ENCODE assay signal across 1 cellular context in the genomic region with DNA sequence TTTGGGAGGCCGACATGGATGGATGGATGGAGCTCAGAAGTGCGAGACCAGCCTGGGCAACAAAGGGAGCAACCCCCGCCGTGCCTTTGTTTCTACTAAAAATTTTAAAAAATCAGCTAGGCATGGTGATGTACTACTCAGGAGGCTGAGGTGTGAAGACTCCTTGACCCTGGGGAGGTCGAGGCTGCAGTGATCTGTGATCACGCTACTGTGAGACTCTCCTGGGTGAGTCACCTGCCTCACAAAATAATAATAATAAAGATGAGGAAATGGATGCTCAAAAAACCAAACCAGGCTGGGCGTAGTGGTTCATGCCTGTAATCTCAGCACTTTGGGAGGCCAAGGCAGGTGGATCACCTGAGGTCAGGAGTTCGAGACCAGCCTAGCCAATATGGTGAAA.
TF ChIP-seq lines count a peak whose summit lies in the region.

No MANE protein-coding gene starts in this region.

TF ChIP-seq in H1, 55 proteins besides CTCF, POLR2A, EP300 and RAD21:
- TF ChIP-seq YY1 (IDR thresholded peaks at IDR 0.05; ENCODE audit: low read depth, low read length) = no peak
- TF ChIP-seq PHF8 (conservative IDR thresholded peaks at IDR 0.05; ENCODE audit: low read depth, low read length) = no peak
- TF ChIP-seq, protein P1, sequence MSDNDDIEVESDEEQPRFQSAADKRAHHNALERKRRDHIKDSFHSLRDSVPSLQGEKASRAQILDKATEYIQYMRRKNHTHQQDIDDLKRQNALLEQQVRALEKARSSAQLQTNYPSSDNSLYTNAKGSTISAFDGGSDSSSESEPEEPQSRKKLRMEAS (IDR thresholded peaks at IDR 0.05) = no peak
- TF ChIP-seq JUND (IDR thresholded peaks at IDR 0.05; ENCODE audit: low read length) = no peak
- no peak for TF ChIP-seq EGR1 (IDR thresholded peaks at IDR 0.05; ENCODE audit: borderline replicate concordance, low read depth, low read length)
- no peak for TF ChIP-seq TAF7 (optimal IDR thresholded peaks at IDR 0.05; ENCODE audit: borderline replicate concordance, low read depth, low read length)
- no peak for TF ChIP-seq TEAD4 (IDR thresholded peaks at IDR 0.05; ENCODE audit: low read depth, low read length)
- no peak for TF ChIP-seq BRCA1 (IDR thresholded peaks at IDR 0.05; ENCODE audit: low read depth, low read length)
